17 cellular contexts compared by ENCODE assay signal in the genomic region with DNA sequence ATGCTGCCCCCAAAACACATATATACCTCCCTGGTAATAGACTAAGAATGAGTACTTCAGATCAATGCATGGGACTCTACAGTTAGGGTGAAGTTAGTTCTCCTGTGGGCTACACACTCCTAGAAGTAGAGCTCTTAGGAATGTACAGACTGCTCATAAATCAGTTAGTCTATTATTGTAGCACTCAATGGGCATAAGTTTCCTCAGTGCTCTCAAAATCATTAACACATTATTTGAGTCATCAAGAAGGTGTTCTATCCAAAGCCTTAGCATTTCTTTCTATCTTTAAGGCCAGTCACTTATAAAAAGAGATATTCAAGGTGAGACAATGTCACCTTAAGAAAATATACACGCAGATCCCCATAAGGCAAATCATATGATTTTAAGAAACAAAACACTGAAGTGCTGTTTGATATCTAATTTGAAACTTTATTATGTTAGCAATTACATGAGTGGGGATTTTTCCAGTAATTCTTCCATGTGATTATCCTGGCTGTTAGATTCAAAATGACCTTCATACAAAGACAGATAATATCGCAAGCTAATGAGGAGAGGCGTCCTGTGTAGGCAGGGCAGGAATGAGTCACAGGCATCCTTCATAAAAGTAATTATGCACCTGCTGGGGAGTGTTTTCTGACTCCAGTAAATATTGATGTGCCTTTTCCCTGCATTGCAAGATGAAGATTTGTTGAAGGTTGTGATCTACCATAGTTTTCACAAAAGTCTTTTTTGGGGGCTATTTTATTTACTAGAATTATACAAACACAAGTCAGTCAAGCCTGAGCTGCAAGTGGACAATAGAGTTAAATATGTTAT.
A peak's percentile ranks its signal among the peaks of the same experiment; 100 is the strongest.
DNase-seq lines count a peak whose midpoint lies in the region; ATAC-seq, FAIRE-seq and TF ChIP-seq lines count a peak whose summit lies in the region.
"Had no signal": no experiment of that assay in that cellular context is flagged by ENCODE, and none has a peak within 500 bp of the region (broad histone marks: within the 10 kb centered on the region; RNA-seq: fewer than 3 reads in every experiment).

No MANE protein-coding gene starts in this region.

- FAIRE-seq in endothelial cell of umbilical vein (lab: Jason Lieb, UNC), result no peak

- no peaks in the 10 kb centered on the region for H3K36me3 ChIP-seq in endothelial cell of umbilical vein (ENCODE audit: control insufficient read depth in 2 of 2, extremely low read depth in 1 of 2, insufficient read depth in 2 of 2, low read length in 2 of 2)
- H3K36me3 ChIP-seq: right lobe of liver, vagina had no signal

- H3K27me3 ChIP-seq in endothelial cell of umbilical vein (ENCODE audit: control insufficient read depth in 2 of 2, insufficient read depth in 2 of 2, low read length in 2 of 2), result no peaks in the 10 kb centered on the region
- H3K27me3 ChIP-seq: right lobe of liver, vagina had no signal

- no peaks in the 10 kb centered on the region for H3K36me3 Mint-ChIP-seq in stimulated activated effector memory CD8-positive, alpha-beta T cell treated with anti-CD3 and anti-CD28 coated beads, Interleukin-12 subunit alpha, Interleukin-12 subunit beta, amount 100 ng/mL, for 72 hours
- H3K36me3 Mint-ChIP-seq: CD14-positive monocyte had no signal

- H3K27ac Mint-ChIP-seq in stimulated activated effector memory CD8-positive, alpha-beta T cell treated with anti-CD3 and anti-CD28 coated beads, Interleukin-12 subunit alpha, Interleukin-12 subunit beta, amount 100 ng/mL, for 72 hours, result no peak overlapping the region
- H3K27ac Mint-ChIP-seq: CD14-positive monocyte had no signal

- peaks cover 5% of the 10 kb centered on the region for H3K4me1 Mint-ChIP-seq in stimulated activated effector memory CD8-positive, alpha-beta T cell treated with anti-CD3 and anti-CD28 coated beads, Interleukin-12 subunit alpha, Interleukin-12 subunit beta, amount 100 ng/mL, for 72 hours
- H3K4me1 Mint-ChIP-seq: CD14-positive monocyte had no signal

- H4K20me1 ChIP-seq in endothelial cell of umbilical vein (replicated peaks; ENCODE audit: control insufficient read depth, extremely low read depth, insufficient read depth, low read length), result no peaks in the 10 kb centered on the region

- H3K9me1 ChIP-seq in endothelial cell of umbilical vein (replicated peaks; ENCODE audit: control insufficient read depth, extremely low read depth, insufficient read depth, low read length), result no peaks in the 10 kb centered on the region

- no peaks in the 10 kb centered on the region for H3K9me3 ChIP-seq in endothelial cell of umbilical vein (replicated peaks; ENCODE audit: control insufficient read depth, insufficient read depth, low read length)
- H3K9me3 ChIP-seq: right lobe of liver, vagina had no signal

- CTCF ChIA-PET in endothelial cell of umbilical vein (lab: Charles Lee), result interaction anchor here (0.5 kb wide), 1 partner anchor 59 kb away, joined by 4 read pairs; no protein-coding TSS in a partner anchor

- peak; percentile 60 for ATAC-seq in stimulated activated effector memory CD8-positive, alpha-beta T cell treated with anti-CD3 and anti-CD28 coated beads, Interleukin-12 subunit alpha, Interleukin-12 subunit beta, amount 100 ng/mL, for 72 hours
- ATAC-seq in HG02840 (IDR thresholded peaks at IDR 0.05; ENCODE audit: low FRiP score, unreplicated experiment), result no peak
- ATAC-seq in HG03469 (IDR thresholded peaks at IDR 0.05; ENCODE audit: unreplicated experiment), result no peak
- ATAC-seq: right lobe of liver had no signal

- H3K27ac ChIP-seq in endothelial cell of umbilical vein (ENCODE audit: insufficient read depth, low read depth, low read length), result no peak overlapping the region
- H3K27ac ChIP-seq: right lobe of liver, vagina had no signal

- H3K9me3 Mint-ChIP-seq in stimulated activated effector memory CD8-positive, alpha-beta T cell treated with anti-CD3 and anti-CD28 coated beads, Interleukin-12 subunit alpha, Interleukin-12 subunit beta, amount 100 ng/mL, for 72 hours, result no peaks in the 10 kb centered on the region

- H3K4me2 ChIP-seq in endothelial cell of umbilical vein (ENCODE audit: insufficient read depth, low read length), result no peak overlapping the region

- H3K4me3 ChIP-seq in endothelial cell of umbilical vein (replicated peaks in 1 of 3; ENCODE audit: insufficient read depth in 1 of 3, low read depth in 1 of 3, low read length in 3 of 3), result no peak overlapping the region
- H3K4me3 ChIP-seq: right lobe of liver, vagina had no signal

- POLR2A ChIA-PET in endothelial cell of umbilical vein (lab: Charles Lee), result no interaction called here

- TF ChIP-seq CTCF in endothelial cell of umbilical vein (IDR thresholded peaks at IDR 0.05; ENCODE audit: extremely low read depth in 1 of 2, insufficient read depth in 1 of 2, low read depth in 1 of 2, low read length in 2 of 2), result no peak

- no peak overlapping the region for H3K9ac ChIP-seq in endothelial cell of umbilical vein (replicated peaks; ENCODE audit: extremely low read depth, insufficient read depth, low read length)

- no peak for TF ChIP-seq POLR2A in endothelial cell of umbilical vein (IDR thresholded peaks at IDR 0.05; ENCODE audit: low read depth, low read length)

- no peaks in the 10 kb centered on the region for H3K79me2 ChIP-seq in endothelial cell of umbilical vein (ENCODE audit: control insufficient read depth, insufficient read depth, low read length)

- H2AFZ ChIP-seq in endothelial cell of umbilical vein (ENCODE audit: low read depth, low read length), result no peak overlapping the region

- no peak overlapping the region for H3K4me3 Mint-ChIP-seq in stimulated activated effector memory CD8-positive, alpha-beta T cell treated with anti-CD3 and anti-CD28 coated beads, Interleukin-12 subunit alpha, Interleukin-12 subunit beta, amount 100 ng/mL, for 72 hours
- H3K4me3 Mint-ChIP-seq: CD14-positive monocyte had no signal

- BruUV-seq in endothelial cell of umbilical vein (replicated peaks; lab: Mats Ljungman, UMichigan), result no TSS peak

- H3K4me1 ChIP-seq in endothelial cell of umbilical vein (ENCODE audit: control insufficient read depth, extremely low read depth, insufficient read depth, low read length), result no peaks in the 10 kb centered on the region
- H3K4me1 ChIP-seq: right lobe of liver, vagina had no signal

- DNase-seq in SIG-M5 treated with dmso at 0.1 percent for 504 hours (lab: John Stamatoyannopoulos, UW; ENCODE audit: unreplicated experiment) (peak; percentile 21), SIG-M5 (lab: John Stamatoyannopoulos, UW) (no peak), NCI-H748 (lab: John Stamatoyannopoulos, UW; ENCODE audit: unreplicated experiment) (peak; percentile 72), endothelial cell of umbilical vein (ENCODE audit: low read depth, low spot score) (peak; percentile 55), cardiac septum (ENCODE audit: low spot score) (no peak)
- DNase-seq in stimulated activated effector memory CD8-positive, alpha-beta T cell treated with anti-CD3 and anti-CD28 coated beads, Interleukin-12 subunit alpha, Interleukin-12 subunit beta, amount 100 ng/mL, for 72 hours (ENCODE audit: low spot score in 2 of 2), result no peak
- DNase-seq: activated CD4-positive, alpha-beta T cell treated with anti-CD3 and anti-CD28 coated beads for 4 hours; activated gamma-delta T cell; amygdala; cerebellar nuclear complex; NCI-H2029; right lobe of liver; T-helper 9 cell had no signal

- dilution Hi-C loops in endothelial cell of umbilical vein (cut with MboI; ENCODE audit: extremely low pct_ligation_motif_present, low sequenced_read_pairs), result no loop called here

- intact Hi-C loops in endothelial cell of umbilical vein (cut with micrococcal nuclease) (no loop called here), cardiac septum (cut with DNase I) (no loop called here)

TF ChIP-seq in endothelial cell of umbilical vein, 7 proteins besides CTCF, POLR2A, EP300 and RAD21:
- TF ChIP-seq POLR2AphosphoS5 (IDR thresholded peaks at IDR 0.05; ENCODE audit: insufficient read depth, low read depth, low read length) (no peak), JUN (IDR thresholded peaks at IDR 0.05; ENCODE audit: borderline replicate concordance, insufficient read depth, insufficient read length, low read depth) (peak; percentile 43)

Comparison
In these comparisons a context has a peak if more than half of its experiments do, and no peak if none do; other contexts are left out.
1. DNase-seq: peak in SIG-M5 treated with dmso at 0.1 percent for 504 hours (single experiment), NCI-H748 (single experiment) and endothelial cell of umbilical vein (single experiment); none in SIG-M5 (single experiment), stimulated activated effector memory CD8-positive, alpha-beta T cell treated with anti-CD3 and anti-CD28 coated beads, Interleukin-12 subunit alpha, Interleukin-12 subunit beta, amount 100 ng/mL, for 72 hours (0 of 2) and cardiac septum (single experiment).